ENCODE assay signal across 32 cellular contexts in genomic region chr5:59729820-59730219, GRCh38.
"Had no signal": no experiment of that assay in that cellular context is flagged by ENCODE, and none has a peak within 500 bp of the region (broad histone marks: within the 10 kb centered on the region; RNA-seq: fewer than 3 reads in every experiment).

No MANE protein-coding gene starts in this region.

- H3K9me3 Mint-ChIP-seq: naive B cell; natural killer cell treated with Interleukin-12 subunit alpha and Interleukin-12 subunit beta and Interleukin-15 and Interleukin-18, amount 100 ng/mL, for 72 hours; nephron progenitor cell; neural crest cell; stimulated activated memory B cell treated with anti-CD40 and anti-IgM and Interleukin-4, amounts not matched to agents 10 μg/mL and 1 μg/mL and 100 μg/mL, for 72 hours; stimulated activated naive CD8-positive, alpha-beta T cell treated with anti-CD3 and anti-CD28 coated beads, Interleukin-15, amount 100 ng/mL, for 72 hours; type B pancreatic cell had no signal

- H2AFZ ChIP-seq: parathyroid adenoma had no signal

- H3K27ac ChIP-seq: ovary, parathyroid adenoma, psoas muscle, spleen, suprapubic skin, testis, tibial artery, transverse colon, upper lobe of right lung, uterus had no signal

- H3K4me1 ChIP-seq: parathyroid adenoma, psoas muscle, spleen, suprapubic skin, testis, transverse colon, upper lobe of right lung had no signal

- DNase-seq: naive B cell; naive thymus-derived CD8-positive, alpha-beta T cell; nephron progenitor cell; occipital lobe; ovary; posterior cingulate gyrus; psoas muscle; right cardiac atrium; sigmoid colon; spleen; stimulated activated CD4-positive, alpha-beta T cell treated with anti-CD3 and anti-CD28 coated beads, Interleukin-12 subunit alpha, Interleukin-12 subunit beta, amount 100 ng/mL, for 4 hours; stimulated activated CD4-positive, alpha-beta T cell treated with anti-CD3 and anti-CD28 coated beads, Interleukin-1b, Interleukin-23, amount 100 ng/mL, for 48 hours; stimulated activated CD4-positive, alpha-beta T cell treated with anti-CD3 and anti-CD28 coated beads, Interleukin-4, amount 100 ng/mL, for 1 hour; stimulated activated CD4-positive, alpha-beta T cell treated with anti-CD3 and anti-CD28 coated beads, Interleukin-4, amount 100 ng/mL, for 4 hours; stimulated activated CD8-positive, alpha-beta memory T cell treated with anti-CD3 and anti-CD28 coated beads, Interleukin-4, amount 100 ng/mL, for 48 hours; stimulated activated naive CD4-positive, alpha-beta T cell; stimulated activated naive CD8-positive, alpha-beta T cell treated with anti-CD3 and anti-CD28 coated beads, Interleukin-15, amount 100 ng/mL, for 72 hours; stimulated activated naive CD8-positive, alpha-beta T cell treated with anti-CD3 and anti-CD28 coated beads, Interleukin-15, Interleukin-2, amounts not matched to agents 100 U/mL and 50 U/mL, for 24 hours; substantia nigra; testis; tibial artery; transverse colon; upper lobe of right lung; uterus had no signal

- H3K4me3 ChIP-seq: ovary, psoas muscle, sigmoid colon, smooth muscle cell, spleen, suprapubic skin, testis, tibial artery, transverse colon, upper lobe of right lung, uterus had no signal

- H3K79me2 ChIP-seq: parathyroid adenoma had no signal

- H3K27ac Mint-ChIP-seq: naive B cell; naive thymus-derived CD8-positive, alpha-beta T cell; natural killer cell treated with Interleukin-12 subunit alpha and Interleukin-12 subunit beta and Interleukin-15 and Interleukin-18, amount 100 ng/mL, for 72 hours; nephron progenitor cell; progenitor cell of endocrine pancreas; stimulated activated memory B cell treated with anti-CD40 and anti-IgM and Interleukin-4, amounts not matched to agents 10 μg/mL and 1 μg/mL and 100 μg/mL, for 72 hours; stimulated activated naive CD8-positive, alpha-beta T cell treated with anti-CD3 and anti-CD28 coated beads, Interleukin-15, amount 100 ng/mL, for 72 hours; type B pancreatic cell had no signal

- H3K9me3 ChIP-seq: ovary, psoas muscle, sigmoid colon, spleen, suprapubic skin, testis, tibial artery, transverse colon, upper lobe of right lung, uterus had no signal

- H3K4me1 Mint-ChIP-seq: naive thymus-derived CD8-positive, alpha-beta T cell; stimulated activated naive CD8-positive, alpha-beta T cell treated with anti-CD3 and anti-CD28 coated beads, Interleukin-15, amount 100 ng/mL, for 72 hours had no signal

- H3K27me3 ChIP-seq: ovary, sigmoid colon, spleen, suprapubic skin, testis, tibial artery, transverse colon, upper lobe of right lung, uterus had no signal

- H3K4me2 ChIP-seq: smooth muscle cell had no signal

- H3K27me3 Mint-ChIP-seq: naive B cell; progenitor cell of endocrine pancreas; stimulated activated memory B cell treated with anti-CD40 and anti-IgM and Interleukin-4, amounts not matched to agents 10 μg/mL and 1 μg/mL and 100 μg/mL, for 72 hours; stimulated activated naive CD8-positive, alpha-beta T cell treated with anti-CD3 and anti-CD28 coated beads, Interleukin-15, amount 100 ng/mL, for 72 hours had no signal

- ATAC-seq: naive thymus-derived CD8-positive, alpha-beta T cell; natural killer cell treated with Interleukin-12 subunit alpha and Interleukin-12 subunit beta and Interleukin-15 and Interleukin-18, amount 100 ng/mL, for 72 hours; psoas muscle; right cardiac atrium; stimulated activated memory B cell treated with anti-CD40 and anti-IgM and Interleukin-4, amounts not matched to agents 10 μg/mL and 1 μg/mL and 100 μg/mL, for 72 hours; stimulated activated naive CD8-positive, alpha-beta T cell treated with anti-CD3 and anti-CD28 coated beads, Interleukin-15, amount 100 ng/mL, for 72 hours; stimulated activated naive CD8-positive, alpha-beta T cell treated with anti-CD3 and anti-CD28 coated beads, Interleukin-15, Interleukin-2, amounts not matched to agents 100 U/mL and 50 U/mL, for 24 hours; upper lobe of right lung had no signal

- H3K4me3 Mint-ChIP-seq: naive B cell; naive thymus-derived CD8-positive, alpha-beta T cell; natural killer cell treated with Interleukin-12 subunit alpha and Interleukin-12 subunit beta and Interleukin-15 and Interleukin-18, amount 100 ng/mL, for 72 hours; nephron progenitor cell; neural crest cell; stimulated activated memory B cell treated with anti-CD40 and anti-IgM and Interleukin-4, amounts not matched to agents 10 μg/mL and 1 μg/mL and 100 μg/mL, for 72 hours; stimulated activated naive CD8-positive, alpha-beta T cell treated with anti-CD3 and anti-CD28 coated beads, Interleukin-15, amount 100 ng/mL, for 72 hours; type B pancreatic cell had no signal

- H3K36me3 Mint-ChIP-seq: naive B cell; naive thymus-derived CD8-positive, alpha-beta T cell; natural killer cell treated with Interleukin-12 subunit alpha and Interleukin-12 subunit beta and Interleukin-15 and Interleukin-18, amount 100 ng/mL, for 72 hours; stimulated activated memory B cell treated with anti-CD40 and anti-IgM and Interleukin-4, amounts not matched to agents 10 μg/mL and 1 μg/mL and 100 μg/mL, for 72 hours had no signal

- H3K36me3 ChIP-seq: ovary, sigmoid colon, spleen, suprapubic skin, tibial artery, transverse colon, upper lobe of right lung, uterus had no signal

- H3K9ac ChIP-seq: parathyroid adenoma had no signal
